ENCODE assay signal across 1 cellular context in the genomic region with DNA sequence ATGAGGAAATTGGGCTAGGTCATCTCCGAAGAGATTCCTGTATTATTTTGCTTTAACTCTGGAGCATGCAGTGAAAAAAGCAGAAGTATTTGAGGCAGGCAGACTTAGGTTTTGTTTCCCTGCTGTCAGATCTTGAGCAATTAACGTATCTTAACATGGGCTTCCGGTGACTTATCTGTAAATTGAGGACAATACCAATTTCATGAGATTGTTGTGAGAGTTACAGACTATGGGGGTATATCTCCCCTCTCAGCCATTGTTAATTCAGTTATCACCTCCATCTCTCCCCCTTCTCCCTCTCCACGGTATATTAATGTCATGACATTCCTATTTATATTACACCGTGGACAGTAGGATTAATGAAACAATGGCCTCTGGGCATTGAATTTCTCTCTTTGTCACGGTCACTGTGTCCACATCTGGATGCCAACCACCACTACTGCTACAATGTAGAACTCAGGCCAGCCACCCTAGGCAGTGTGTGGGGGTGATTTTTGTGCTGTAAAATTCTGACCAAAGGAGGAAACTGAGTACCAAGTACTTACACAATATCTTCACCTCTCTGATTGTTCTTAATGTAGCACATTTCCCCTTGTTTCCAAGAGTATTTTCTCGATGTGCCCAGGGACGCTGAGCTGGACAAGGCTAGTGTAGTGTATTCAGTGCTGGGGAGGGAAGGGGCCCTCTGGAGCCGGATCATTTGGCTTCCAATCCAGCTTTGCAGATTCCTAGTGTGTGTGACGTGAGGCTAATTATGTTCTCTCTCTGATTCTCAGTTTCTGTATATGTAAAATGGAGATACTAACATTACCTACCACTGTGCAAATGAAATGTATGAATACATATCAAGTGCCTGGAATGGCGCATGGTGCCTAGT.
TF ChIP-seq lines count a peak whose summit lies in the region.

No MANE protein-coding gene starts in this region.

TF ChIP-seq in HepG2, 621 proteins besides CTCF, POLR2A, EP300 and RAD21 (continued from another document):
- TF ChIP-seq, protein P1, sequence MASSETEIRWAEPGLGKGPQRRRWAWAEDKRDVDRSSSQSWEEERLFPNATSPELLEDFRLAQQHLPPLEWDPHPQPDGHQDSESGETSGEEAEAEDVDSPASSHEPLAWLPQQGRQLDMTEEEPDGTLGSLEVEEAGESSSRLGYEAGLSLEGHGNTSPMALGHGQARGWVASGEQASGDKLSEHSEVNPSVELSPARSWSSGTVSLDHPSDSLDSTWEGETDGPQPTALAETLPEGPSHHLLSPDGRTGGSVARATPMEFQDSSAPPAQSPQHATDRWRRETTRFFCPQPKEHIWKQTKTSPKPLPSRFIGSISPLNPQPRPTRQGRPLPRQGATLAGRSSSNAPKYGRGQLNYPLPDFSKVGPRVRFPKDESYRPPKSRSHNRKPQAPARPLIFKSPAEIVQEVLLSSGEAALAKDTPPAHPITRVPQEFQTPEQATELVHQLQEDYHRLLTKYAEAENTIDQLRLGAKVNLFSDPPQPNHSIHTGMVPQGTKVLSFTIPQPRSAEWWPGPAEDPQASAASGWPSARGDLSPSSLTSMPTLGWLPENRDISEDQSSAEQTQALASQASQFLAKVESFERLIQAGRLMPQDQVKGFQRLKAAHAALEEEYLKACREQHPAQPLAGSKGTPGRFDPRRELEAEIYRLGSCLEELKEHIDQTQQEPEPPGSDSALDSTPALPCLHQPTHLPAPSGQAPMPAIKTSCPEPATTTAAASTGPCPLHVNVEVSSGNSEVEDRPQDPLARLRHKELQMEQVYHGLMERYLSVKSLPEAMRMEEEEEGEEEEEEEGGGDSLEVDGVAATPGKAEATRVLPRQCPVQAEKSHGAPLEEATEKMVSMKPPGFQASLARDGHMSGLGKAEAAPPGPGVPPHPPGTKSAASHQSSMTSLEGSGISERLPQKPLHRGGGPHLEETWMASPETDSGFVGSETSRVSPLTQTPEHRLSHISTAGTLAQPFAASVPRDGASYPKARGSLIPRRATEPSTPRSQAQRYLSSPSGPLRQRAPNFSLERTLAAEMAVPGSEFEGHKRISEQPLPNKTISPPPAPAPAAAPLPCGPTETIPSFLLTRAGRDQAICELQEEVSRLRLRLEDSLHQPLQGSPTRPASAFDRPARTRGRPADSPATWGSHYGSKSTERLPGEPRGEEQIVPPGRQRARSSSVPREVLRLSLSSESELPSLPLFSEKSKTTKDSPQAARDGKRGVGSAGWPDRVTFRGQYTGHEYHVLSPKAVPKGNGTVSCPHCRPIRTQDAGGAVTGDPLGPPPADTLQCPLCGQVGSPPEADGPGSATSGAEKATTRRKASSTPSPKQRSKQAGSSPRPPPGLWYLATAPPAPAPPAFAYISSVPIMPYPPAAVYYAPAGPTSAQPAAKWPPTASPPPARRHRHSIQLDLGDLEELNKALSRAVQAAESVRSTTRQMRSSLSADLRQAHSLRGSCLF (CRISPR knock-in tag; IDR thresholded peaks at IDR 0.05; ENCODE audit: borderline replicate concordance), result no peak
- TF ChIP-seq ZSCAN12 (CRISPR knock-in tag; IDR thresholded peaks at IDR 0.05), result no peak
- TF ChIP-seq ZNF543 (CRISPR knock-in tag; IDR thresholded peaks at IDR 0.05), result no peak
- TF ChIP-seq ZNF703 (CRISPR knock-in tag; IDR thresholded peaks at IDR 0.05; ENCODE audit: borderline replicate concordance), result no peak
- no peak for TF ChIP-seq ZNF234 (CRISPR knock-in tag; conservative IDR thresholded peaks at IDR 0.05)
- no peak for TF ChIP-seq ISL2 (CRISPR knock-in tag; IDR thresholded peaks at IDR 0.05)
- no peak for TF ChIP-seq SPEN (CRISPR knock-in tag; IDR thresholded peaks at IDR 0.05; ENCODE audit: low read depth)
- TF ChIP-seq, protein P2, sequence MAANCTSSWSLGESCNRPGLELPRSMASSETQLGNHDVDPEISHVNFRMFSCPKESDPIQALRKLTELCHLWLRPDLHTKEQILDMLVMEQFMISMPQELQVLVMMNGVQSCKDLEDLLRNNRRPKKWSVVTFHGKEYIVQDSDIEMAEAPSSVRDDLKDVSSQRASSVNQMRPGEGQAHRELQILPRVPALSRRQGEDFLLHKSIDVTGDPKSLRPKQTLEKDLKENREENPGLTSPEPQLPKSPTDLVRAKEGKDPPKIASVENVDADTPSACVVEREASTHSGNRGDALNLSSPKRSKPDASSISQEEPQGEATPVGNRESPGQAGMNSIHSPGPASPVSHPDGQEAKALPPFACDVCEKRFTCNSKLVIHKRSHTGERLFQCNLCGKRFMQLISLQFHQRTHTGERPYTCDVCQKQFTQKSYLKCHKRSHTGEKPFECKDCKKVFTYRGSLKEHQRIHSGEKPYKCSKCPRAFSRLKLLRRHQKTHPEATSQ (CRISPR knock-in tag; IDR thresholded peaks at IDR 0.05; ENCODE audit: borderline replicate concordance), result no peak
